In genomic region chr12:58306266-58306995, GRCh38 we compare ENCODE assay signal across 26 cellular contexts.
DNase-seq lines count a peak whose midpoint lies in the region; FAIRE-seq and TF ChIP-seq lines count a peak whose summit lies in the region.
"Had no signal": no experiment of that assay in that cellular context is flagged by ENCODE, and none has a peak within 500 bp of the region (broad histone marks: within the 10 kb centered on the region; RNA-seq: fewer than 3 reads in every experiment).

No MANE protein-coding gene starts in this region.

- dilution Hi-C loops in endothelial cell of umbilical vein (cut with MboI; ENCODE audit: extremely low pct_ligation_motif_present, low sequenced_read_pairs): no loop called here

- H2AFZ ChIP-seq in endothelial cell of umbilical vein (ENCODE audit: low read depth, low read length): no peak overlapping the region
- peak overlapping the region; percentile 23 for H2AFZ ChIP-seq in osteoblast (ENCODE audit: low read length)

- no peaks in the 10 kb centered on the region for H4K20me1 ChIP-seq in endothelial cell of umbilical vein (replicated peaks; ENCODE audit: control insufficient read depth, extremely low read depth, insufficient read depth, low read length)
- H4K20me1 ChIP-seq in osteoblast (ENCODE audit: insufficient read depth, low read length): no peaks in the 10 kb centered on the region

- H3K27me3 ChIP-seq in endothelial cell of umbilical vein (ENCODE audit: control insufficient read depth in 2 of 2, insufficient read depth in 2 of 2, low read length in 2 of 2) (no peaks in the 10 kb centered on the region), osteoblast (ENCODE audit: insufficient read depth, low read length) (no peaks in the 10 kb centered on the region)
- H3K27me3 ChIP-seq: MG63 had no signal

- CTCF ChIA-PET in endothelial cell of umbilical vein (lab: Charles Lee): interaction anchor here (0.8 to 2.8 kb wide), 3 partner anchors 34 to 139 kb away, joined by 3 to 12 read pairs (median 3); no protein-coding TSS in a partner anchor
- CTCF ChIA-PET in GM10248 (lab: Yijun Ruan, JAX): no interaction called here

- peaks cover 20% of the 10 kb centered on the region for H3K4me1 ChIP-seq in endothelial cell of umbilical vein (ENCODE audit: control insufficient read depth, extremely low read depth, insufficient read depth, low read length)
- H3K4me1 ChIP-seq in osteoblast (ENCODE audit: insufficient read depth, low read length): peaks cover 13% of the 10 kb centered on the region

- H3K4me2 ChIP-seq in endothelial cell of umbilical vein (ENCODE audit: insufficient read depth, low read length): no peak overlapping the region
- H3K4me2 ChIP-seq in osteoblast (ENCODE audit: insufficient read depth, low read length): no peak overlapping the region

- H3K27ac ChIP-seq in endothelial cell of umbilical vein (ENCODE audit: insufficient read depth, low read depth, low read length) (no peak overlapping the region), osteoblast (ENCODE audit: low read depth, low read length) (no peak overlapping the region)
- H3K27ac ChIP-seq: RWPE1 had no signal

- BruUV-seq in endothelial cell of umbilical vein (replicated peaks; lab: Mats Ljungman, UMichigan): no TSS peak

- POLR2A ChIA-PET in endothelial cell of umbilical vein (lab: Charles Lee) (no interaction called here), GM10248 (lab: Yijun Ruan, JAX) (no interaction called here)

- intact Hi-C loops in endothelial cell of umbilical vein (cut with micrococcal nuclease): no loop called here

- TF ChIP-seq POLR2A in endothelial cell of umbilical vein (IDR thresholded peaks at IDR 0.05; ENCODE audit: low read depth, low read length): no peak

- H3K9me3 ChIP-seq in endothelial cell of umbilical vein (replicated peaks; ENCODE audit: control insufficient read depth, insufficient read depth, low read length) (no peaks in the 10 kb centered on the region), osteoblast (ENCODE audit: low read depth, low read length) (peaks cover 2% of the 10 kb centered on the region)

- H3K4me3 ChIP-seq in endothelial cell of umbilical vein (replicated peaks in 1 of 3; ENCODE audit: insufficient read depth in 1 of 3, low read depth in 1 of 3, low read length in 3 of 3) (no peak overlapping the region), osteoblast (ENCODE audit: insufficient read depth, low read length) (no peak overlapping the region)
- H3K4me3 ChIP-seq: GM12878, MG63 had no signal

- DNase-seq in ELR (ENCODE audit: low read depth) (peak; percentile 44), M059J (ENCODE audit: low read depth) (peak; percentile 51), endothelial cell of umbilical vein (ENCODE audit: low read depth, low spot score) (peak; percentile 59), osteoblast (ENCODE audit: insufficient read length, low spot score, missing footprints) (no peak), retina (no peak), GM10248 (ENCODE audit: extremely low spot score) (no peak), urothelium cell line (ENCODE audit: low spot score) (no peak)
- DNase-seq in stimulated activated CD4-positive, alpha-beta T cell treated with anti-CD3 and anti-CD28 coated beads, Interleukin-4, amount 100 ng/mL, for 4 hours: no peak
- DNase-seq: ACHN; Karpas-422; MG63; NCI-H1105 treated with DMSO at 0.1 percent for 48 hours; NCI-H146; NCI-H1930; NCI-H2107; NCI-H446 treated with DMSO at 0.1 percent for 48 hours; NCI-H526; NCI-H82; NK-92 treated with Interleukin-12 subunit alpha and Interleukin-12 subunit beta, amount 100 ng/mL, for 24 hours; SHP77 had no signal

- no peak for TF ChIP-seq CTCF in endothelial cell of umbilical vein (IDR thresholded peaks at IDR 0.05; ENCODE audit: extremely low read depth in 1 of 2, insufficient read depth in 1 of 2, low read depth in 1 of 2, low read length in 2 of 2)
- TF ChIP-seq CTCF in osteoblast (IDR thresholded peaks at IDR 0.05; ENCODE audit: extremely low read depth, low read depth, low read length): no peak
- TF ChIP-seq CTCF in GM10248 (IDR thresholded peaks at IDR 0.05; ENCODE audit: control extremely low read depth, extremely low read depth, low read depth, missing control alignments): no peak

- no peaks in the 10 kb centered on the region for H3K9me1 ChIP-seq in endothelial cell of umbilical vein (replicated peaks; ENCODE audit: control insufficient read depth, extremely low read depth, insufficient read depth, low read length)

- H3K9ac ChIP-seq in endothelial cell of umbilical vein (replicated peaks; ENCODE audit: extremely low read depth, insufficient read depth, low read length): no peak overlapping the region

- FAIRE-seq in endothelial cell of umbilical vein (lab: Jason Lieb, UNC): no peak
- no peak for FAIRE-seq in urothelium cell line (lab: Jason Lieb, UNC)
- FAIRE-seq: D721Med, G401.6, GM12878, H1, HepG2 had no signal

- H3K36me3 ChIP-seq in endothelial cell of umbilical vein (ENCODE audit: control insufficient read depth in 2 of 2, extremely low read depth in 1 of 2, insufficient read depth in 2 of 2, low read length in 2 of 2) (no peaks in the 10 kb centered on the region), osteoblast (ENCODE audit: insufficient read depth, low read length) (no peaks in the 10 kb centered on the region)
- H3K36me3 ChIP-seq: MG63 had no signal

- H3K79me2 ChIP-seq in endothelial cell of umbilical vein (ENCODE audit: control insufficient read depth, insufficient read depth, low read length) (no peaks in the 10 kb centered on the region), osteoblast (ENCODE audit: insufficient read depth, low read length) (no peaks in the 10 kb centered on the region)

TF ChIP-seq in endothelial cell of umbilical vein, 7 proteins besides CTCF, POLR2A, EP300 and RAD21:
- TF ChIP-seq MYC (IDR thresholded peaks at IDR 0.05; ENCODE audit: low read depth, low read length) (no peak), FOS (IDR thresholded peaks at IDR 0.05; ENCODE audit: borderline replicate concordance, insufficient read depth, low read length) (no peak), MAX (IDR thresholded peaks at IDR 0.05; ENCODE audit: insufficient read depth, insufficient read length) (no peak), JUN (IDR thresholded peaks at IDR 0.05; ENCODE audit: borderline replicate concordance, insufficient read depth, insufficient read length, low read depth) (no peak), EZH2 (IDR thresholded peaks at IDR 0.05; ENCODE audit: borderline replicate concordance, low read depth, low read length, severe bottlenecking) (no peak)

Comparison
In these comparisons a context has a peak if more than half of its experiments do, and no peak if none do; other contexts are left out.
1. DNase-seq: peak in ELR (single experiment), M059J (single experiment) and endothelial cell of umbilical vein (single experiment); none in osteoblast (single experiment), stimulated activated CD4-positive, alpha-beta T cell treated with anti-CD3 and anti-CD28 coated beads, Interleukin-4, amount 100 ng/mL, for 4 hours (0 of 2), retina (single experiment), GM10248 (single experiment) and urothelium cell line (single experiment).